In genomic region chr10:76433161-76434005, GRCh38 we compare ENCODE assay signal across 1 cellular context.
TF ChIP-seq lines count a peak whose summit lies in the region.

No MANE protein-coding gene starts in this region.

TF ChIP-seq in HepG2, 621 proteins besides CTCF, POLR2A, EP300 and RAD21 (continued from another document):
- TF ChIP-seq AHDC1 (CRISPR knock-in tag; IDR thresholded peaks at IDR 0.05; ENCODE audit: borderline replicate concordance), result peak; percentile 53; the same call in 1 of the 2 replicates
- peak; percentile 27; the same call in 1 of the 2 replicates for TF ChIP-seq HDAC1 (CRISPR knock-in tag; IDR thresholded peaks at IDR 0.05)
- TF ChIP-seq FOXO1 (CRISPR knock-in tag; IDR thresholded peaks at IDR 0.05), result peak; percentile 26; the same call in 1 of the 2 replicates
- TF ChIP-seq ZNF83 (CRISPR knock-in tag; IDR thresholded peaks at IDR 0.05; ENCODE audit: borderline replicate concordance), result no peak
- TF ChIP-seq ZNF780A (CRISPR knock-in tag; IDR thresholded peaks at IDR 0.05), result no peak
- peak; percentile 61; the same call in 1 of the 2 replicates for TF ChIP-seq TCF7 (IDR thresholded peaks at IDR 0.05; ENCODE audit: low read depth)
- no peak for TF ChIP-seq ZNF720 (CRISPR knock-in tag; IDR thresholded peaks at IDR 0.05)
